1 cellular context compared by ENCODE assay signal in genomic region chr19:4641132-4641531, GRCh38.
TF ChIP-seq lines count a peak whose summit lies in the region.

No MANE protein-coding gene starts in this region.

TF ChIP-seq in HepG2, 621 proteins besides CTCF, POLR2A, EP300 and RAD21:
- TF ChIP-seq ZNF629 (CRISPR knock-in tag; conservative IDR thresholded peaks at IDR 0.05) (peak; percentile 77), ZNF18 (CRISPR knock-in tag; IDR thresholded peaks at IDR 0.05; ENCODE audit: insufficient replicate concordance) (no peak), NFIB (CRISPR knock-in tag; IDR thresholded peaks at IDR 0.05; ENCODE audit: borderline replicate concordance) (no peak), NR1H2 (CRISPR knock-in tag; IDR thresholded peaks at IDR 0.05; ENCODE audit: borderline replicate concordance, low read depth) (no peak), KDM6A (CRISPR knock-in tag; IDR thresholded peaks at IDR 0.05; ENCODE audit: low read depth) (no peak)
- TF ChIP-seq, protein P1, sequence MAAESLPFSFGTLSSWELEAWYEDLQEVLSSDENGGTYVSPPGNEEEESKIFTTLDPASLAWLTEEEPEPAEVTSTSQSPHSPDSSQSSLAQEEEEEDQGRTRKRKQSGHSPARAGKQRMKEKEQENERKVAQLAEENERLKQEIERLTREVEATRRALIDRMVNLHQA (CRISPR knock-in tag; IDR thresholded peaks at IDR 0.05): no peak
